In the genomic region with DNA sequence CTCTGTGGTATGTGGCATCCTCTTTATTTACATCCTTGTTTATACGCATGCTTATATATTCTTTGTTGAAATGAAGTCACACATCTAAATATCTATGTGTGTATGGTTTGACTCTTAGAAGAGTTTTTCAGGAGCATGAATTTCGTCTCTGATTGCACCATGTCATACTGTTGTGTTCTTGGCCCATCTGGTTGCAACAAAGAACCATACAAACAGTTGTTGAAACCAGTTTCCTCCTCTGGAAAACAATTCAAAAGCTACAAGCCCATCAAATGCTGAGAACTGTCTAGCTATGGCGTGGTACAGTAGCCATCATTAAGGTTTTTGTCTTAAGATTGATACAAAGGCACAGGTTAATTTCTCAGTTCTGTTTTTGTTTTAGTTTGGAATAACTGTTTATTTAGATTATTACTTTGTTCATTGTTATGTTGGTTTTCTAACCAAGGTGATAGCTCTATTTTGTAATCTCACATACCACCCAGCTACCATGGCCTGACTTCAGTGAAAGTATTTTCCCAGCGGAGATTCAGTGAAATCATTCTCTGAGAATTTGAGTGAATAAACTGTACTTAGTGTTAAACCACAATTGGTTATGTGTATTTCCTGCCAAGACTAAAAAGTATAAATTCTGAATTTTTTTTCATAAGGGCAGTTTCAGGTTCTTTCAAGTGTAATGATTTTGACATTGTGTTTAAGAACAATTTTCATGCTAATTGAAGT, we compare ENCODE assay signal across 1 cellular context.
TF ChIP-seq lines count a peak whose summit lies in the region.

No MANE protein-coding gene starts in this region.

TF ChIP-seq in GM12878, 131 proteins besides CTCF, POLR2A, EP300 and RAD21 (continued from another document):
- TF ChIP-seq ZNF592 (IDR thresholded peaks at IDR 0.05) (no peak), PKNOX1 (IDR thresholded peaks at IDR 0.05) (no peak), HSF1 (IDR thresholded peaks at IDR 0.05; ENCODE audit: low read depth, low read length) (no peak), POLR2AphosphoS2 (IDR thresholded peaks at IDR 0.05; ENCODE audit: low read depth, low read length) (no peak), BCLAF1 (IDR thresholded peaks at IDR 0.05) (no peak), ZNF24 (IDR thresholded peaks at IDR 0.05) (0 out of 2 replicates have a peak, but pooled peaks have one; percentile 36), NR2C2 (IDR thresholded peaks at IDR 0.05; ENCODE audit: borderline replicate concordance, control insufficient read depth, insufficient read length, low read depth) (no peak), NR2C1 (IDR thresholded peaks at IDR 0.05) (no peak), SUZ12 (IDR thresholded peaks at IDR 0.05; ENCODE audit: unreplicated experiment) (no peak), SIX5 (IDR thresholded peaks at IDR 0.05; ENCODE audit: low read depth, low read length, severe bottlenecking) (no peak), BHLHE40 (IDR thresholded peaks at IDR 0.05; ENCODE audit: borderline replicate concordance in 1 of 2, low read depth in 2 of 2, low read length in 1 of 2) (no peak), RFX5 (IDR thresholded peaks at IDR 0.05; ENCODE audit: low read depth, low read length) (no peak), ETV6 (conservative IDR thresholded peaks at IDR 0.05 in 1 of 2, IDR thresholded peaks at IDR 0.05 in 1 of 2; ENCODE audit: borderline replicate concordance in 1 of 2, low read depth in 1 of 2) (no peak), MTA2 (IDR thresholded peaks at IDR 0.05; ENCODE audit: low read depth) (peak; percentile 57; the same call in 1 of the 2 replicates), RUNX3 (IDR thresholded peaks at IDR 0.05; ENCODE audit: low read length) (0 out of 2 replicates have a peak, but pooled peaks have one; percentile 27), HDGF (IDR thresholded peaks at IDR 0.05) (no peak), ZNF217 (IDR thresholded peaks at IDR 0.05) (no peak), IKZF2 (IDR thresholded peaks at IDR 0.05) (peak; percentile 34 to 36; a peak in 1 of 4 replicates)
- TF ChIP-seq, protein P1, sequence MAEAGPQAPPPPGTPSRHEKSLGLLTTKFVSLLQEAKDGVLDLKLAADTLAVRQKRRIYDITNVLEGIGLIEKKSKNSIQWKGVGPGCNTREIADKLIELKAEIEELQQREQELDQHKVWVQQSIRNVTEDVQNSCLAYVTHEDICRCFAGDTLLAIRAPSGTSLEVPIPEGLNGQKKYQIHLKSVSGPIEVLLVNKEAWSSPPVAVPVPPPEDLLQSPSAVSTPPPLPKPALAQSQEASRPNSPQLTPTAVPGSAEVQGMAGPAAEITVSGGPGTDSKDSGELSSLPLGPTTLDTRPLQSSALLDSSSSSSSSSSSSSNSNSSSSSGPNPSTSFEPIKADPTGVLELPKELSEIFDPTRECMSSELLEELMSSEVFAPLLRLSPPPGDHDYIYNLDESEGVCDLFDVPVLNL (IDR thresholded peaks at IDR 0.05; ENCODE audit: low read depth, low read length): no peak
- TF ChIP-seq, protein P2, sequence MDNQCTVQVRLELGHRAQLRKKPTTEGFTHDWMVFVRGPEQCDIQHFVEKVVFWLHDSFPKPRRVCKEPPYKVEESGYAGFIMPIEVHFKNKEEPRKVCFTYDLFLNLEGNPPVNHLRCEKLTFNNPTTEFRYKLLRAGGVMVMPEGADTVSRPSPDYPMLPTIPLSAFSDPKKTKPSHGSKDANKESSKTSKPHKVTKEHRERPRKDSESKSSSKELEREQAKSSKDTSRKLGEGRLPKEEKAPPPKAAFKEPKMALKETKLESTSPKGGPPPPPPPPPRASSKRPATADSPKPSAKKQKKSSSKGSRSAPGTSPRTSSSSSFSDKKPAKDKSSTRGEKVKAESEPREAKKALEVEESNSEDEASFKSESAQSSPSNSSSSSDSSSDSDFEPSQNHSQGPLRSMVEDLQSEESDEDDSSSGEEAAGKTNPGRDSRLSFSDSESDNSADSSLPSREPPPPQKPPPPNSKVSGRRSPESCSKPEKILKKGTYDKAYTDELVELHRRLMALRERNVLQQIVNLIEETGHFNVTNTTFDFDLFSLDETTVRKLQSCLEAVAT (IDR thresholded peaks at IDR 0.05): no peak
- TF ChIP-seq, protein P3, sequence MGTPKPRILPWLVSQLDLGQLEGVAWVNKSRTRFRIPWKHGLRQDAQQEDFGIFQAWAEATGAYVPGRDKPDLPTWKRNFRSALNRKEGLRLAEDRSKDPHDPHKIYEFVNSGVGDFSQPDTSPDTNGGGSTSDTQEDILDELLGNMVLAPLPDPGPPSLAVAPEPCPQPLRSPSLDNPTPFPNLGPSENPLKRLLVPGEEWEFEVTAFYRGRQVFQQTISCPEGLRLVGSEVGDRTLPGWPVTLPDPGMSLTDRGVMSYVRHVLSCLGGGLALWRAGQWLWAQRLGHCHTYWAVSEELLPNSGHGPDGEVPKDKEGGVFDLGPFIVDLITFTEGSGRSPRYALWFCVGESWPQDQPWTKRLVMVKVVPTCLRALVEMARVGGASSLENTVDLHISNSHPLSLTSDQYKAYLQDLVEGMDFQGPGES (IDR thresholded peaks at IDR 0.05): no peak
- TF ChIP-seq, protein P4, sequence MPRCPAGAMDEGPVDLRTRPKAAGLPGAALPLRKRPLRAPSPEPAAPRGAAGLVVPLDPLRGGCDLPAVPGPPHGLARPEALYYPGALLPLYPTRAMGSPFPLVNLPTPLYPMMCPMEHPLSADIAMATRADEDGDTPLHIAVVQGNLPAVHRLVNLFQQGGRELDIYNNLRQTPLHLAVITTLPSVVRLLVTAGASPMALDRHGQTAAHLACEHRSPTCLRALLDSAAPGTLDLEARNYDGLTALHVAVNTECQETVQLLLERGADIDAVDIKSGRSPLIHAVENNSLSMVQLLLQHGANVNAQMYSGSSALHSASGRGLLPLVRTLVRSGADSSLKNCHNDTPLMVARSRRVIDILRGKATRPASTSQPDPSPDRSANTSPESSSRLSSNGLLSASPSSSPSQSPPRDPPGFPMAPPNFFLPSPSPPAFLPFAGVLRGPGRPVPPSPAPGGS (IDR thresholded peaks at IDR 0.05; ENCODE audit: borderline replicate concordance, insufficient read depth, low read depth, low read length, poor library complexity, severe bottlenecking): no peak
